ENCODE assay signal across 9 cellular contexts in the genomic region with DNA sequence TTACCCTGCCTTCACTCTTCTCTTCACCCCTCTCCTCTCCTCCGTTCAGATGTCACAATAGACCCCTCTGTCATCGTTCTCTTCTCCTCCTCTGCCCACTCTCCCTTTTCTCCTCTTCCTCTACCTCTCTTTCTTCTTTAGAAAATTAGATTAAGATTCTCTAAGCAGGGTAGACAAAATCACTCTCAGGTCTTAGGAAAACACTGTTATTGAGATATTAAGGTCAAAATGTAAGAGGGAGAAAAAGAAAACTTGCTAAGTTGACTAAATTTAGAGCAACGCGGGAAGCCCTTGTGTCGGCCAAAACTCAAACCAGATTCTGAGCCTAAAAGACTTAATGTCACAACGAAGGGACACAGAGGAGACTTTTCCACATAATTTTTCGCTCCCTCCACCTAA. TPM values are rescaled to one million over a fixed set of nuclear protein-coding genes. Genes with fewer than 3 reads are reported as not detected.
DNase-seq lines count a peak whose midpoint lies in the region; ATAC-seq and TF ChIP-seq lines count a peak whose summit lies in the region.
"Had no signal": no experiment of that assay in that cellular context is flagged by ENCODE, and none has a peak within 500 bp of the region (broad histone marks: within the 10 kb centered on the region; RNA-seq: fewer than 3 reads in every experiment).

No MANE protein-coding gene starts in this region.

- H3K4me2 ChIP-seq in GM23248 (ENCODE audit: unreplicated experiment), result peak overlapping the region; percentile 89

- no peak for TF ChIP-seq POLR2A in gastroesophageal sphincter (IDR thresholded peaks at IDR 0.05)

- H3K27ac ChIP-seq in GM23248 (peak overlapping the region; percentile 52), gastroesophageal sphincter (peak overlapping the region in 1 of 4 donors; percentile 38), skeletal muscle tissue (ENCODE audit: low read depth, low read length) (no peak overlapping the region)

- H3K27me3 ChIP-seq in GM23248 (replicated peaks; ENCODE audit: insufficient read depth) (no peaks in the 10 kb centered on the region), gastroesophageal sphincter (peaks cover 71% of the 10 kb centered on the region), skeletal muscle tissue (ENCODE audit: control insufficient read depth in 3 of 3, insufficient read depth in 3 of 3, low read length in 3 of 3) (peaks cover 17 to 33% (median 21%) of the 10 kb centered on the region in 3 donors)

- peaks cover 16% of the 10 kb centered on the region for H3K4me1 Mint-ChIP-seq in activated B cell treated with CpG ODN at 0.5 μM for 24 hours

- no peaks in the 10 kb centered on the region for H3K9me3 ChIP-seq in GM23248 (ENCODE audit: low read depth)
- H3K9me3 ChIP-seq in gastroesophageal sphincter, result no peaks in the 10 kb centered on the region
- H3K9me3 ChIP-seq in skeletal muscle tissue (ENCODE audit: control insufficient read depth in 3 of 3, low read length in 3 of 3), result no peaks in the 10 kb centered on the region

- peaks cover 15% of the 10 kb centered on the region for H3F3A ChIP-seq in GM23248 (ENCODE audit: insufficient read depth)

- no peak for TF ChIP-seq CTCF in activated B cell treated with CpG ODN at 0.5 μM for 24 hours (IDR thresholded peaks at IDR 0.05)
- no peak for TF ChIP-seq CTCF in gastroesophageal sphincter (IDR thresholded peaks at IDR 0.05)

- no peaks in the 10 kb centered on the region for H3K36me3 Mint-ChIP-seq in activated B cell treated with CpG ODN at 0.5 μM for 24 hours (ENCODE audit: low read depth)

- no peaks in the 10 kb centered on the region for H3K36me3 ChIP-seq in GM23248 (ENCODE audit: low read depth)
- no peaks in the 10 kb centered on the region for H3K36me3 ChIP-seq in gastroesophageal sphincter
- H3K36me3 ChIP-seq in skeletal muscle tissue (ENCODE audit: control insufficient read depth in 3 of 3, insufficient read depth in 3 of 3, low read length in 3 of 3), result no peaks in the 10 kb centered on the region

- CTCF ChIA-PET in activated B cell treated with CpG ODN at 0.5 μM for 24 hours (lab: Charles Lee), result no interaction called here

- H3K79me2 ChIP-seq in GM23248 (ENCODE audit: insufficient read depth), result no peaks in the 10 kb centered on the region

- intact Hi-C loops in activated B cell treated with CpG ODN at 0.5 μM for 24 hours (cut with micrococcal nuclease), result loop anchor here (1.0 kb wide), 1 partner anchor 16 kb away; no protein-coding TSS in a partner anchor

- in situ Hi-C loops in GM23248 (cut with MboI), result no loop called here

- H4K20me1 ChIP-seq in GM23248 (ENCODE audit: insufficient read depth), result no peaks in the 10 kb centered on the region

- H3K4me3 ChIP-seq in GM23248, result peak overlapping the region; percentile 95
- H3K4me3 ChIP-seq in gastroesophageal sphincter, result peak overlapping the region; percentile 22 to 48
- H3K4me3 ChIP-seq in skeletal muscle tissue (ENCODE audit: low read length in 3 of 3), result peak overlapping the region; percentile 60 to 61 (median 60)

- no peaks in the 10 kb centered on the region for H3K9me2 ChIP-seq in GM23248 (ENCODE audit: insufficient read depth)

- peak overlapping the region; percentile 79 for H3K4me3 Mint-ChIP-seq in activated B cell treated with CpG ODN at 0.5 μM for 24 hours

- POLR2A ChIA-PET in activated B cell treated with CpG ODN at 0.5 μM for 24 hours (lab: Charles Lee), result interaction anchor here (0.7 to 1.0 kb wide), 2 partner anchors 15 to 22 kb away, joined by 4 to 5 read pairs; a partner anchor contains a TSS

- DNase-seq in GM23248 (no peak), activated B cell treated with CpG ODN at 0.5 μM for 24 hours (no peak), iPS-NIHi11 (ENCODE audit: low spot score) (no peak), D341Med (ENCODE audit: low spot score) (no peak)
- DNase-seq: NCI-H446 treated with DMSO at 0.1 percent for 48 hours had no signal

- H2AFZ ChIP-seq in GM23248, result peak overlapping the region; percentile 99

- H3K27ac Mint-ChIP-seq in activated B cell treated with CpG ODN at 0.5 μM for 24 hours, result no peak overlapping the region

- H3K9ac ChIP-seq in GM23248 (peak overlapping the region; percentile 78), skeletal muscle tissue (ENCODE audit: low read depth in 1 of 3, low read length in 3 of 3) (peak overlapping the region in 1 of 3 donors; percentile 5)

- 7 to 9% methylated on average over 7 of the region's 7 CpGs for WGBS in GM23248 (ENCODE audit: low coverage in 1 of 2, low lambda C conversion rate in 2 of 2, missing lambda C conversion rate in 2 of 2), 2 experiments
- WGBS in gastroesophageal sphincter (ENCODE audit: low coverage in 1 of 2), 2 donors, result 2 to 9% methylated on average over 7 of the region's 7 CpGs

- H3K9me3 Mint-ChIP-seq in activated B cell treated with CpG ODN at 0.5 μM for 24 hours, result no peaks in the 10 kb centered on the region

- TF ChIP-seq EP300 in gastroesophageal sphincter (IDR thresholded peaks at IDR 0.05), result no peak

- peaks cover 41% of the 10 kb centered on the region for H3K27me3 Mint-ChIP-seq in activated B cell treated with CpG ODN at 0.5 μM for 24 hours

- H3K4me1 ChIP-seq in GM23248 (ENCODE audit: insufficient read depth), result peaks cover 7% of the 10 kb centered on the region; the same call in 1 of the 2 replicates
- peaks cover 0 to 10% (median 0%) of the 10 kb centered on the region in 3 donors for H3K4me1 ChIP-seq in gastroesophageal sphincter
- peaks cover 0 to 8% (median 6%) of the 10 kb centered on the region in 3 donors for H3K4me1 ChIP-seq in skeletal muscle tissue (ENCODE audit: control insufficient read depth in 3 of 3, insufficient read depth in 3 of 3, low read length in 3 of 3)

- ATAC-seq in activated B cell treated with CpG ODN at 0.5 μM for 24 hours (ENCODE audit: low read depth) (no peak), gastroesophageal sphincter (no peak), GM21423 (IDR thresholded peaks at IDR 0.05; ENCODE audit: unreplicated experiment) (no peak), HG02798 (IDR thresholded peaks at IDR 0.05; ENCODE audit: poor library complexity, unreplicated experiment) (no peak)

RNA-seq across cellular contexts. Expression of a gene that starts 22.1 kb away (rescaled TPM):
- total RNA-seq in GM23248 (2014; rRNA removed; shearing (Covaris generic)), result 3.2 and 3.8 TPM in 2 replicates
- polyA plus RNA-seq in GM23248 (2016; fragmentation: Nextera tagmentation; extraction: Ambion mirVana), result 3.8 TPM in 2 replicates
- total RNA-seq in activated B cell treated with CpG ODN at 0.5 μM for 24 hours (8.1 and 8.6 TPM in 2 replicates), gastroesophageal sphincter (1 to 10 TPM; 5.0 to 9.0 (median 8.5) TPM), skeletal muscle tissue (11.5 TPM)

Comparison
In these comparisons a context has a peak if more than half of its experiments do, and no peak if none do; other contexts are left out.
1. H3K4me3 ChIP-seq: peak in every context shown above with its lines; median percentile 95 in GM23248; 60 in skeletal muscle tissue; 35 in gastroesophageal sphincter.